In the genomic region with DNA sequence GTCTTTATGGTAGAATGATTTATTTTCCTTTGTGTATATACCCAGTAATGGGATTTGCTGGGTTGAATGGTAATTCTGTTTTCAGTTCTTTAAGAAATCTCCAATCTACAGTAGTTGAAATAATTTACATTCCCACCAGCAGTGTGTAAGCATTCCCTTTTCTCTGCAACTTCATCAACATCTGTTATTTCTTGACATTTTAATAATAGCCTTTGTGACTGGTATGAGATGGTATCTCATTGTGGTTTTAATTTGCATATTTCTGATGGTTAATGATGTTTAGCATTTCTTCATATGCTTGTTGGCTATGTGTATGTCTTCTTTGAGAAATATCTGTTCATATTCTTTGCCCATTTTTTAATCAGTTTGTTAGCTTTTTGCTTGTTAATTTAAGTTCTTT, we compare ENCODE assay signal across 22 cellular contexts.
"Had no signal": no experiment of that assay in that cellular context is flagged by ENCODE, and none has a peak within 500 bp of the region (broad histone marks: within the 10 kb centered on the region; RNA-seq: fewer than 3 reads in every experiment).

No MANE protein-coding gene starts in this region.

- H3K4me1 Mint-ChIP-seq: immature natural killer cell; memory B cell; naive thymus-derived CD8-positive, alpha-beta T cell had no signal

- H3K27ac Mint-ChIP-seq: activated naive CD4-positive, alpha-beta T cell treated with anti-CD3 and anti-CD28 coated beads, Interleukin-2, amount 50 U/mL, for 72 hours; activated T-cell treated with anti-CD3 and anti-CD28 coated beads, Interleukin-2, amount 50 U/mL, for 72 hours; immature natural killer cell; memory B cell; naive thymus-derived CD8-positive, alpha-beta T cell; stimulated activated naive CD8-positive, alpha-beta T cell treated with anti-CD3 and anti-CD28 coated beads, Interleukin-15, Interleukin-2, amounts not matched to agents 100 ng/mL and 50 ng/mL, for 24 hours; T-helper 1 cell treated with Interleukin-12 subunit alpha and Interleukin-12 subunit beta and Interleukin-4 antibody, amounts not matched to agents 30 μg/mL and 1 μg/mL, for 36 hours had no signal

- H3K4me3 Mint-ChIP-seq: activated T-cell treated with anti-CD3 and anti-CD28 coated beads, Interleukin-2, amount 50 U/mL, for 72 hours; immature natural killer cell; memory B cell; naive thymus-derived CD8-positive, alpha-beta T cell; stimulated activated naive CD8-positive, alpha-beta T cell treated with anti-CD3 and anti-CD28 coated beads, Interleukin-15, Interleukin-2, amounts not matched to agents 100 ng/mL and 50 ng/mL, for 24 hours; T-helper 1 cell treated with Interleukin-12 subunit alpha and Interleukin-12 subunit beta and Interleukin-4 antibody, amounts not matched to agents 30 μg/mL and 1 μg/mL, for 36 hours had no signal

- H3K27me3 Mint-ChIP-seq: memory B cell; naive thymus-derived CD8-positive, alpha-beta T cell; stimulated activated naive CD8-positive, alpha-beta T cell treated with anti-CD3 and anti-CD28 coated beads, Interleukin-15, Interleukin-2, amounts not matched to agents 100 ng/mL and 50 ng/mL, for 24 hours had no signal

- DNase-seq: activated CD4-positive, CD25-positive, alpha-beta regulatory T cell treated with anti-CD3 and anti-CD28 coated beads, Interleukin-2, amount 50 U/mL, for 72 hours; activated CD8-positive, alpha-beta memory T cell treated with anti-CD3 and anti-CD28 coated beads for 24 hours; activated gamma-delta T cell; activated T-cell treated with anti-CD3 and anti-CD28 coated beads, Interleukin-2, amount 50 U/mL, for 72 hours; immature natural killer cell; kidney glomerular epithelial cell; naive thymus-derived CD8-positive, alpha-beta T cell; stimulated activated CD4-positive, alpha-beta T cell treated with anti-CD3 and anti-CD28 coated beads, Interleukin-15, amount 100 ng/mL, for 24 hours; stimulated activated CD4-positive, alpha-beta T cell treated with anti-CD3 and anti-CD28 coated beads, Interleukin-2, amount 100 ng/mL, for 48 hours; transverse colon; uterus had no signal

- ATAC-seq: activated naive CD4-positive, alpha-beta T cell treated with anti-CD3 and anti-CD28 coated beads, Interleukin-2, amount 50 U/mL, for 72 hours; activated T-cell treated with anti-CD3 and anti-CD28 coated beads, Interleukin-2, amount 50 U/mL, for 72 hours; esophagus mucosa; naive thymus-derived CD8-positive, alpha-beta T cell had no signal

- H3K4me3 ChIP-seq: breast epithelium, coronary artery, prostate gland, right atrium auricular region, skin epidermis, suprapubic skin, transverse colon, uterus had no signal

- H3K36me3 Mint-ChIP-seq: activated naive CD4-positive, alpha-beta T cell treated with anti-CD3 and anti-CD28 coated beads, Interleukin-2, amount 50 U/mL, for 72 hours; memory B cell; naive thymus-derived CD8-positive, alpha-beta T cell had no signal
